2 cellular contexts compared by ENCODE assay signal in the genomic region with DNA sequence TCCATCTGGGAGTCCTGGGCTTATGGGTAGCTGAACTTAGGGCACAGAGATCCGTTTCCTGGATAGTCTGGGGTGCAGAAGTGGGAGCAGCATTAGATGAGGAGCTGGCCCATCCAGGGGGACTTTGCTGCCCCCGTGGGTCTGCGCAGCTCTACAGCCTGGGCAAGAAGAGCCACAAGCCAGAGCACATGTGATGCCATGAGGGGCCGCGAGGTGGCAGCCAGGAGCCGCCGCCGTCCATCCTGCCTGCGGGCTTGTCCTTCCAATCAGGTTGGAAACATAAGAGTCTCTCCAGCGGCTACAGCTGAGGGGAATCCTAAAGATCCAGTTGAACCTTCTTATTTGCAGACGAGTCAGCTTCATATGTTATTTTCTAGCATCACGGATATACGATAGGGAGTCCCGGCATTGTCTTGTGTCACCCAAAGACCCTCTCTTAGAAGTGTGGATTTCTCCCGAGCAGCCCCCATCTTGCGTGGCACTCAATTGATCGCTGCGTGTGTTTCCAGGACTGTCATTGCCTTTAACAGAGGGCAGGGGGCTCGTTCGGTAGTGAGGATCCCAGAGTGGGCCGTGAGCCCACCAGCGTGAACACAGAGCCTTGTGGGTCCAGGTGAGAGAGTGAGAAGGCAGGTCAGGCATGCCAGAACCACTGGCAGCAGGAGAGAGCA.
TF ChIP-seq lines count a peak whose summit lies in the region.

No MANE protein-coding gene starts in this region.

TF ChIP-seq in HEK293, 187 proteins besides CTCF, POLR2A, EP300 and RAD21:
- TF ChIP-seq ZNF600 (tag by site-specific recombination; IDR thresholded peaks at IDR 0.05), result no peak
- TF ChIP-seq MYNN (tag by site-specific recombination; IDR thresholded peaks at IDR 0.05; ENCODE audit: borderline replicate concordance), result 0 out of 2 replicates have a peak, but pooled peaks have one; percentile 37
- TF ChIP-seq, protein P1, sequence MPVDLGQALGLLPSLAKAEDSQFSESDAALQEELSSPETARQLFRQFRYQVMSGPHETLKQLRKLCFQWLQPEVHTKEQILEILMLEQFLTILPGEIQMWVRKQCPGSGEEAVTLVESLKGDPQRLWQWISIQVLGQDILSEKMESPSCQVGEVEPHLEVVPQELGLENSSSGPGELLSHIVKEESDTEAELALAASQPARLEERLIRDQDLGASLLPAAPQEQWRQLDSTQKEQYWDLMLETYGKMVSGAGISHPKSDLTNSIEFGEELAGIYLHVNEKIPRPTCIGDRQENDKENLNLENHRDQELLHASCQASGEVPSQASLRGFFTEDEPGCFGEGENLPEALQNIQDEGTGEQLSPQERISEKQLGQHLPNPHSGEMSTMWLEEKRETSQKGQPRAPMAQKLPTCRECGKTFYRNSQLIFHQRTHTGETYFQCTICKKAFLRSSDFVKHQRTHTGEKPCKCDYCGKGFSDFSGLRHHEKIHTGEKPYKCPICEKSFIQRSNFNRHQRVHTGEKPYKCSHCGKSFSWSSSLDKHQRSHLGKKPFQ (tag by site-specific recombination; IDR thresholded peaks at IDR 0.05), result no peak
- TF ChIP-seq ZNF654 (tag by site-specific recombination; IDR thresholded peaks at IDR 0.05; ENCODE audit: low read depth), result peak; percentile 69
- peak; percentile 43 for TF ChIP-seq GLIS2 (tag by site-specific recombination; IDR thresholded peaks at IDR 0.05)
- no peak for TF ChIP-seq ZBTB7A (tag by site-specific recombination; IDR thresholded peaks at IDR 0.05; ENCODE audit: low read depth)
- TF ChIP-seq, protein P2, sequence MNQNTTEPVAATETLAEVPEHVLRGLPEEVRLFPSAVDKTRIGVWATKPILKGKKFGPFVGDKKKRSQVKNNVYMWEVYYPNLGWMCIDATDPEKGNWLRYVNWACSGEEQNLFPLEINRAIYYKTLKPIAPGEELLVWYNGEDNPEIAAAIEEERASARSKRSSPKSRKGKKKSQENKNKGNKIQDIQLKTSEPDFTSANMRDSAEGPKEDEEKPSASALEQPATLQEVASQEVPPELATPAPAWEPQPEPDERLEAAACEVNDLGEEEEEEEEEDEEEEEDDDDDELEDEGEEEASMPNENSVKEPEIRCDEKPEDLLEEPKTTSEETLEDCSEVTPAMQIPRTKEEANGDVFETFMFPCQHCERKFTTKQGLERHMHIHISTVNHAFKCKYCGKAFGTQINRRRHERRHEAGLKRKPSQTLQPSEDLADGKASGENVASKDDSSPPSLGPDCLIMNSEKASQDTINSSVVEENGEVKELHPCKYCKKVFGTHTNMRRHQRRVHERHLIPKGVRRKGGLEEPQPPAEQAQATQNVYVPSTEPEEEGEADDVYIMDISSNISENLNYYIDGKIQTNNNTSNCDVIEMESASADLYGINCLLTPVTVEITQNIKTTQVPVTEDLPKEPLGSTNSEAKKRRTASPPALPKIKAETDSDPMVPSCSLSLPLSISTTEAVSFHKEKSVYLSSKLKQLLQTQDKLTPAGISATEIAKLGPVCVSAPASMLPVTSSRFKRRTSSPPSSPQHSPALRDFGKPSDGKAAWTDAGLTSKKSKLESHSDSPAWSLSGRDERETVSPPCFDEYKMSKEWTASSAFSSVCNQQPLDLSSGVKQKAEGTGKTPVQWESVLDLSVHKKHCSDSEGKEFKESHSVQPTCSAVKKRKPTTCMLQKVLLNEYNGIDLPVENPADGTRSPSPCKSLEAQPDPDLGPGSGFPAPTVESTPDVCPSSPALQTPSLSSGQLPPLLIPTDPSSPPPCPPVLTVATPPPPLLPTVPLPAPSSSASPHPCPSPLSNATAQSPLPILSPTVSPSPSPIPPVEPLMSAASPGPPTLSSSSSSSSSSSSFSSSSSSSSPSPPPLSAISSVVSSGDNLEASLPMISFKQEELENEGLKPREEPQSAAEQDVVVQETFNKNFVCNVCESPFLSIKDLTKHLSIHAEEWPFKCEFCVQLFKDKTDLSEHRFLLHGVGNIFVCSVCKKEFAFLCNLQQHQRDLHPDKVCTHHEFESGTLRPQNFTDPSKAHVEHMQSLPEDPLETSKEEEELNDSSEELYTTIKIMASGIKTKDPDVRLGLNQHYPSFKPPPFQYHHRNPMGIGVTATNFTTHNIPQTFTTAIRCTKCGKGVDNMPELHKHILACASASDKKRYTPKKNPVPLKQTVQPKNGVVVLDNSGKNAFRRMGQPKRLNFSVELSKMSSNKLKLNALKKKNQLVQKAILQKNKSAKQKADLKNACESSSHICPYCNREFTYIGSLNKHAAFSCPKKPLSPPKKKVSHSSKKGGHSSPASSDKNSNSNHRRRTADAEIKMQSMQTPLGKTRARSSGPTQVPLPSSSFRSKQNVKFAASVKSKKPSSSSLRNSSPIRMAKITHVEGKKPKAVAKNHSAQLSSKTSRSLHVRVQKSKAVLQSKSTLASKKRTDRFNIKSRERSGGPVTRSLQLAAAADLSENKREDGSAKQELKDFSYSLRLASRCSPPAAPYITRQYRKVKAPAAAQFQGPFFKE (tag by site-specific recombination; IDR thresholded peaks at IDR 0.05; ENCODE audit: borderline replicate concordance), result no peak
- 0 out of 2 replicates have a peak, but pooled peaks have one; percentile 31 for TF ChIP-seq SCRT2 (tag by site-specific recombination; IDR thresholded peaks at IDR 0.05)
- no peak for TF ChIP-seq ZNF677 (tag by site-specific recombination; IDR thresholded peaks at IDR 0.05)
- TF ChIP-seq ZNF146 (tag by site-specific recombination; IDR thresholded peaks at IDR 0.05), result no peak
- no peak for TF ChIP-seq OSR2 (tag by site-specific recombination; IDR thresholded peaks at IDR 0.05)
- TF ChIP-seq IKZF3 (tag by site-specific recombination; IDR thresholded peaks at IDR 0.05), result peak; percentile 31; the same call in 1 of the 2 replicates
TF ChIP-seq in HEK293: peak in this region for 5.

TF ChIP-seq in endothelial cell of umbilical vein, 7 proteins besides CTCF, POLR2A, EP300 and RAD21:
- TF ChIP-seq MYC (IDR thresholded peaks at IDR 0.05; ENCODE audit: low read depth, low read length), result no peak
- TF ChIP-seq POLR2AphosphoS5 (IDR thresholded peaks at IDR 0.05; ENCODE audit: insufficient read depth, low read depth, low read length), result no peak
- no peak for TF ChIP-seq FOS (IDR thresholded peaks at IDR 0.05; ENCODE audit: borderline replicate concordance, insufficient read depth, low read length)
- TF ChIP-seq JUN (IDR thresholded peaks at IDR 0.05; ENCODE audit: borderline replicate concordance, insufficient read depth, insufficient read length, low read depth), result no peak
- TF ChIP-seq, protein P3, sequence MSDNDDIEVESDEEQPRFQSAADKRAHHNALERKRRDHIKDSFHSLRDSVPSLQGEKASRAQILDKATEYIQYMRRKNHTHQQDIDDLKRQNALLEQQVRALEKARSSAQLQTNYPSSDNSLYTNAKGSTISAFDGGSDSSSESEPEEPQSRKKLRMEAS (IDR thresholded peaks at IDR 0.05; ENCODE audit: insufficient read depth, insufficient read length), result peak; percentile 62
